ENCODE assay signal across 11 cellular contexts in the genomic region with DNA sequence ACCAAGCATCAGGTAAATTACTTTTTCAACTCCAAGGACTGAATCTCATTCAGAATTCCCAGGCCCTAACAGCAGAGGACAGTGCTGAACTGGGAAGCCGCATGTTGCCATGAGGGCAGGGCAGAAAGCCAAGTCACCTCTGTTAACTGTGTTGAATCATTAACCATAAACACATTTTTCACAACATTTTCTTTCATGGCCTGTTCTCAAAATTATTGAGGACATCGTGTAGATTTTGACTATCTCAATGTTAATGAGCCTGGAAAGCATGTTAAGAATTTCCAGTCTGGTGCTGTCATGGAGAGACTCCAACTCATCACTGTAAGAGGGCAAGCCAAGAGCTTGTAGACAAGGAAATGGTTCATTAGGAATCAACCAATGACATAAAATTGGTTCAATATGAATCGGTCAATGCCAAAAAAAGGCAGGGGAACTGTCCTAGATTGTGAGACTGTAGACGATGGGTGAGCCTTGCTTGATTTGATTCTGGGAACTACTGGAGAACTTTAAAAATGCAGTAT. TPM values are rescaled to one million over a fixed set of nuclear protein-coding genes. Genes with fewer than 3 reads are reported as not detected.
DNase-seq lines count a peak whose midpoint lies in the region; ATAC-seq, FAIRE-seq and TF ChIP-seq lines count a peak whose summit lies in the region.
"Had no signal": no experiment of that assay in that cellular context is flagged by ENCODE, and none has a peak within 500 bp of the region (broad histone marks: within the 10 kb centered on the region; RNA-seq: fewer than 3 reads in every experiment).

No MANE protein-coding gene starts in this region.

- no peak overlapping the region for H3K4me2 ChIP-seq in HepG2 (ENCODE audit: low read depth, low read length)
- H3K4me2 ChIP-seq in neural progenitor cell = no peak overlapping the region

- H3K36me3 Mint-ChIP-seq in neural progenitor cell (no peaks in the 10 kb centered on the region), type B pancreatic cell (no peaks in the 10 kb centered on the region)
- H3K36me3 Mint-ChIP-seq: memory B cell had no signal

- H3K4me3 ChIP-seq in A673 (ENCODE audit: low read depth, low read length, poor library complexity, severe bottlenecking) (no peak overlapping the region), HepG2 (replicated peaks in 1 of 3; ENCODE audit: insufficient read depth in 1 of 3, low read depth in 2 of 3, low read length in 3 of 3) (no peak overlapping the region), neural progenitor cell (no peak overlapping the region)

- H3K79me2 ChIP-seq in HepG2 (ENCODE audit: insufficient read depth, low read length) = no peaks in the 10 kb centered on the region
- no peaks in the 10 kb centered on the region for H3K79me2 ChIP-seq in neural progenitor cell (ENCODE audit: low read depth)

- no peak overlapping the region for H3K4me3 Mint-ChIP-seq in neural progenitor cell
- no peak overlapping the region for H3K4me3 Mint-ChIP-seq in type B pancreatic cell
- H3K4me3 Mint-ChIP-seq: memory B cell had no signal

- H3K9ac ChIP-seq in HepG2 (ENCODE audit: insufficient read depth, low read depth, low read length) (no peak overlapping the region), neural progenitor cell (no peak overlapping the region)

- BruUV-seq in A673 (replicated peaks; lab: Mats Ljungman, UMichigan) (no TSS peak), HepG2 (replicated peaks; lab: Mats Ljungman, UMichigan) (no TSS peak)

- TF ChIP-seq POLR2A in HepG2 (IDR thresholded peaks at IDR 0.05; ENCODE audit: insufficient read depth in 1 of 2, low read depth in 2 of 2, low read length in 2 of 2) = no peak

- in situ Hi-C loops in HepG2 (cut with HindIII; ENCODE audit: extremely low pct_ligation_motif_present, low pct_unique_long_range_greater_than_20kb) = no loop called here

- H2AFZ ChIP-seq in HepG2 (ENCODE audit: low read length) (no peak overlapping the region), neural progenitor cell (replicated peaks) (no peak overlapping the region)

- H3K27me3 Mint-ChIP-seq in neural progenitor cell (ENCODE audit: insufficient read depth, low read depth) = peaks cover 4% of the 10 kb centered on the region
- H3K27me3 Mint-ChIP-seq in type B pancreatic cell = no peaks in the 10 kb centered on the region
- H3K27me3 Mint-ChIP-seq: memory B cell had no signal

- H3K9me3 Mint-ChIP-seq in neural progenitor cell (no peaks in the 10 kb centered on the region), type B pancreatic cell (no peaks in the 10 kb centered on the region)
- H3K9me3 Mint-ChIP-seq: memory B cell had no signal

- TF ChIP-seq CTCF in A673 (conservative IDR thresholded peaks at IDR 0.05; ENCODE audit: low read depth, low read length) (peak; percentile 37; the same call in 1 of the 2 replicates), HepG2 (CRISPR knock-in tag; IDR thresholded peaks at IDR 0.05) (peak; percentile 76), neural progenitor cell (IDR thresholded peaks at IDR 0.05) (no peak), type B pancreatic cell (conservative IDR thresholded peaks at IDR 0.05) (no peak)

- POLR2A ChIA-PET in A673 (lab: Charles Lee; ENCODE audit: low non-redundant PET) (no interaction called here), HepG2 (lab: Yijun Ruan, JAX) (no interaction called here)

- H3K27ac Mint-ChIP-seq in neural progenitor cell = no peak overlapping the region
- no peak overlapping the region for H3K27ac Mint-ChIP-seq in type B pancreatic cell
- H3K27ac Mint-ChIP-seq: memory B cell had no signal

- H3K27me3 ChIP-seq in A673 (replicated peaks; ENCODE audit: insufficient read depth, low read depth, low read length, poor library complexity) (no peaks in the 10 kb centered on the region), HepG2 (ENCODE audit: control insufficient read depth in 1 of 2, insufficient read depth in 2 of 2, low read length in 2 of 2) (no peaks in the 10 kb centered on the region), neural progenitor cell (no peaks in the 10 kb centered on the region)

- TF ChIP-seq EP300 in HepG2 (IDR thresholded peaks at IDR 0.05; ENCODE audit: low read depth in 2 of 2, low read length in 2 of 2) (no peak), HepG2 (CRISPR knock-in tag; IDR thresholded peaks at IDR 0.05; ENCODE audit: borderline replicate concordance) (no peak)

- peak; percentile 75 for TF ChIP-seq RAD21 in HepG2 (CRISPR knock-in tag; IDR thresholded peaks at IDR 0.05)

- H4K20me1 ChIP-seq in HepG2 (ENCODE audit: insufficient read depth, low read length) = no peaks in the 10 kb centered on the region
- H4K20me1 ChIP-seq in neural progenitor cell (ENCODE audit: low read depth) = no peaks in the 10 kb centered on the region

- CTCF ChIA-PET in A673 (lab: Charles Lee) = no interaction called here
- CTCF ChIA-PET in HepG2 (lab: Yijun Ruan, JAX; ENCODE audit: low intra/inter-chr PET ratio, low total read pairs) = no interaction called here

- 27% methylated on average over 4 of the region's 4 CpGs for WGBS in HepG2 (ENCODE audit: low lambda C conversion rate)

- H3K4me1 Mint-ChIP-seq in neural progenitor cell (no peaks in the 10 kb centered on the region), type B pancreatic cell (ENCODE audit: unreplicated experiment) (peaks cover 5% of the 10 kb centered on the region)

- H3K27ac ChIP-seq in A673 (ENCODE audit: low read depth, low read length, poor library complexity, severe bottlenecking) (no peak overlapping the region), HepG2 (ENCODE audit: extremely low read length, insufficient read depth, low read length) (no peak overlapping the region), neural progenitor cell (no peak overlapping the region)

- no peaks in the 10 kb centered on the region for H3K9me3 ChIP-seq in A673 (ENCODE audit: low read depth, low read length, poor library complexity, severe bottlenecking)
- no peaks in the 10 kb centered on the region for H3K9me3 ChIP-seq in HepG2 (ENCODE audit: low read length)
- H3K9me3 ChIP-seq in neural progenitor cell (ENCODE audit: low read depth) = no peaks in the 10 kb centered on the region

- peak; percentile 77 for ATAC-seq in HepG2
- ATAC-seq in GM18858 (IDR thresholded peaks at IDR 0.05; ENCODE audit: unreplicated experiment) = no peak

- FAIRE-seq in HepG2 (lab: Jason Lieb, UNC) = peak; percentile 72
- FAIRE-seq: TTC549 had no signal

- intact Hi-C loops in A673 (cut with micrococcal nuclease; ENCODE audit: unreplicated experiment) = no loop called here
- intact Hi-C loops in HepG2 (cut with micrococcal nuclease; ENCODE audit: unreplicated experiment) = loop anchor here (1.0 kb wide), 1 partner anchor 171 kb away; no protein-coding TSS in a partner anchor

- DNase-seq in A673 (ENCODE audit: low spot score) (peak; percentile 61), HPDE6-E6E7 (ENCODE audit: extremely low spot score) (peak; percentile 22), astrocyte of the hippocampus (ENCODE audit: low read depth, low spot score) (peak; percentile 87), HepG2 (ENCODE audit: low spot score) (peak; percentile 46), neural progenitor cell (ENCODE audit: low spot score) (no peak), type B pancreatic cell (ENCODE audit: extremely low spot score, unreplicated experiment) (no peak), SK-N-DZ (ENCODE audit: low spot score) (no peak)
- DNase-seq: NCI-H1092 had no signal

- H3K36me3 ChIP-seq in A673 (ENCODE audit: insufficient read depth, low read length, poor library complexity, severe bottlenecking) (no peaks in the 10 kb centered on the region), HepG2 (replicated peaks in 1 of 2; ENCODE audit: control insufficient read depth in 1 of 2, insufficient read depth in 2 of 2, low read length in 2 of 2) (no peaks in the 10 kb centered on the region), neural progenitor cell (no peaks in the 10 kb centered on the region)

- H3K4me1 ChIP-seq in A673 (ENCODE audit: insufficient read depth, low read length, poor library complexity, severe bottlenecking) = peaks cover 28% of the 10 kb centered on the region
- peaks cover 49% of the 10 kb centered on the region for H3K4me1 ChIP-seq in HepG2 (ENCODE audit: insufficient read depth, low read length)
- no peaks in the 10 kb centered on the region for H3K4me1 ChIP-seq in neural progenitor cell

- no peaks in the 10 kb centered on the region for H3F3A ChIP-seq in neural progenitor cell (ENCODE audit: low read depth)

TF ChIP-seq in HepG2, 621 proteins besides CTCF, POLR2A, EP300 and RAD21 (continues in another document):
- no peak for TF ChIP-seq ZBTB3 (CRISPR knock-in tag; IDR thresholded peaks at IDR 0.05; ENCODE audit: borderline replicate concordance, low read depth)
- TF ChIP-seq SMC3 (IDR thresholded peaks at IDR 0.05; ENCODE audit: low read length) = peak; percentile 62
- no peak for TF ChIP-seq FOXA1 (IDR thresholded peaks at IDR 0.05)
- 0 out of 2 replicates have a peak, but pooled peaks have one; percentile 4 for TF ChIP-seq FOXA1 (CRISPR knock-in tag; IDR thresholded peaks at IDR 0.05)

RNA-seq across cellular contexts. Expression of a gene that starts 33.7 kb away (rescaled TPM):
- total RNA-seq in A673 (2021) = 0.81 and 0.84 TPM in 2 replicates
- total RNA-seq in HepG2 (2016; rRNA removed; fragmentation: Illumina TruSeq; extraction: Trizol) = not detected in 2 replicates
- total RNA-seq in HepG2 (2016; cell fraction: cytosol; rRNA removed; fragmentation: Illumina TruSeq; extraction: Trizol; ENCODE audit: low read depth) = not detected in 2 replicates
- total RNA-seq in HepG2 (2016; cell fraction: insoluble cytoplasmic fraction; rRNA removed; fragmentation: Illumina TruSeq; extraction: Trizol) = not detected in 2 replicates
- not detected in 2 replicates for total RNA-seq in HepG2 (2016; cell fraction: membrane; rRNA removed; fragmentation: Illumina TruSeq; extraction: Trizol)
- not detected in 2 replicates for total RNA-seq in HepG2 (2016; cell fraction: nucleus; rRNA removed; fragmentation: Illumina TruSeq; extraction: Trizol)
- polyA plus RNA-seq in HepG2 (2011; rRNA removed) = 0.13 TPM in 1 of 2 replicates, not detected in the other
- 0.05 TPM in 2 replicates for polyA plus RNA-seq in HepG2 (2011; cell fraction: cytosol; rRNA removed)
- polyA plus RNA-seq in HepG2 (2011; cell fraction: nucleus; rRNA removed) = 0.02 TPM in 1 of 2 replicates, not detected in the other
- polyA plus RNA-seq in HepG2 (2012) = 0.15 and 0.16 TPM in 2 replicates
- polyA plus RNA-seq in HepG2 (2016; cell fraction: cytosol; fragmentation: Illumina TruSeq; extraction: Trizol; ENCODE audit: low read depth) = not detected in 2 replicates
- not detected in 2 replicates for polyA plus RNA-seq in HepG2 (2016; cell fraction: insoluble cytoplasmic fraction; fragmentation: Illumina TruSeq; extraction: Trizol; ENCODE audit: low read depth)
- polyA plus RNA-seq in HepG2 (2016; cell fraction: membrane; fragmentation: Illumina TruSeq; extraction: Trizol; ENCODE audit: low read depth) = not detected in 2 replicates
- not detected in 2 replicates for polyA plus RNA-seq in HepG2 (2016; cell fraction: nucleus; fragmentation: Illumina TruSeq; extraction: Trizol; ENCODE audit: insufficient read depth, low read depth)
- polyA minus RNA-seq in HepG2 (2011; rRNA and poly(A)+ RNA removed; ENCODE audit: low replicate concordance) = 0.76 and 42.1 TPM in 2 replicates
- polyA minus RNA-seq in HepG2 (2011; cell fraction: cytosol; rRNA and poly(A)+ RNA removed) = 0.18 and 1.4 TPM in 2 replicates
- under 0.01 and 0.13 TPM in 2 replicates for polyA minus RNA-seq in HepG2 (2011; cell fraction: nucleus; rRNA and poly(A)+ RNA removed)
- total RNA-seq in neural progenitor cell (ENCODE audit: low replicate concordance) = 0.02 and 0.28 TPM in 2 replicates
- 56.2 and 58.1 TPM in 2 replicates for total RNA-seq in type B pancreatic cell (ENCODE audit: low replicate concordance)
- not detected in 2 replicates for polyA plus RNA-seq in SK-N-DZ (2014; cell fraction: cytosol; rRNA removed)
- polyA plus RNA-seq in SK-N-DZ (2014; cell fraction: nucleus; rRNA removed) = not detected in 2 replicates

Comparison
In these comparisons a context has a peak if more than half of its experiments do, and no peak if none do; other contexts are left out.
1. DNase-seq: peak in A673 (single experiment), HPDE6-E6E7 (single experiment), astrocyte of the hippocampus (single experiment) and HepG2 (single experiment); none in neural progenitor cell (single experiment), type B pancreatic cell (single experiment) and SK-N-DZ (single experiment).
2. CTCF ChIP-seq: peak in A673 (single experiment) and HepG2 (single experiment); none in neural progenitor cell (single experiment) and type B pancreatic cell (single experiment).
3. RNA of a gene that starts 33.7 kb away (total RNA-seq): 56.2 to 58.1 TPM in type B pancreatic cell; 0.81 to 0.84 TPM in A673, 0.02 to 0.28 TPM in neural progenitor cell and not detected in HepG2; every median in the first group is over 10 times any median in the second.